In the genomic region with DNA sequence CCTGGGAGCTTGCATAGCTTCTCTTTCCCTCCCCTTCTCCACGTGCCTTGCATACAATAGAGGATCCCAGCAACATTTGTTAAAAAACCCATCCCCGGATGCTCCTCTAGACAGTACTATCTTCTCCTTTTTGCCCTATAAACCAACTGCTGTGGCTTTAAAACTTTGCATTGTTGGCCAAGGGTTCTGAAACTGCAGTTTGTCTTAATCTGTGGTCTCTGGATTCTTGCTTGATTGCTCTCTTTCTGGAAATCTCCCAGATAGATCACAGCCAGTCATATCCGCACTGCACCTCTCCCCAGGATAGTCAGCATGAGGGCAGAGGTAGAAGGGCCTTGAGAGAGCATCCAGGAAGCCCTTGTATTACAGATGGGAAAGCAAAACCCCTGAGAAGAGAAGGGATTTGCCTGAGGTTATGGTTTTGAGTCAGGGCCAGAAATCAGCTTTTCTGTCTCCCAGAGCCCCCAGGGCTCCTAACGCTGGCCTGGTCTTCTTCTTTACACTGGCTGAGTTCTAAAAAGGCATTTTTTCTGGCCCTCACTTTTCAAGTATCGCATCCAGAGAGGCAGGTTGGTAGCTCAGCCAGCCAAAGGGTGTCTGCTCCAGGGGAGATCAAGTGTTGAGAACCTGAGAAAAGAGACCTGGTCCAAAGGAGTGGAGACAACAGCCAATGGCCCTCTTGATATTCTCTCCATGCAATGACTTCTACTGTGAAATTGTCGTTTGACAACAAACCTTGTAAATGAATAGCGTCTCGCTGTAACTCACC, we compare ENCODE assay signal across 15 cellular contexts.
DNase-seq lines count a peak whose midpoint lies in the region; ATAC-seq, FAIRE-seq and TF ChIP-seq lines count a peak whose summit lies in the region.
"Had no signal": no experiment of that assay in that cellular context is flagged by ENCODE, and none has a peak within 500 bp of the region (broad histone marks: within the 10 kb centered on the region; RNA-seq: fewer than 3 reads in every experiment).

No MANE protein-coding gene starts in this region.

- H3K4ac ChIP-seq in H1 (replicated peaks; ENCODE audit: insufficient read length, low read depth, low read length) = no peak overlapping the region

- H3K4me1 Mint-ChIP-seq in naive thymus-derived CD4-positive, alpha-beta T cell = no peaks in the 10 kb centered on the region
- H3K4me1 Mint-ChIP-seq: endodermal cell; stimulated activated memory B cell treated with anti-CD40 and anti-IgM and Interleukin-4, amounts not matched to agents 10 μg/mL and 1 μg/mL and 100 μg/mL, for 72 hours had no signal

- DNase-seq in BJ (ENCODE audit: low read depth) (peak; percentile 94), NCI-H226 (peak; percentile 92), H1 (ENCODE audit: low read depth in 1 of 2, low spot score in 2 of 2) (peak in 1 of 2 experiments; percentile 22), psoas muscle (no peak)
- no peak for DNase-seq in naive thymus-derived CD4-positive, alpha-beta T cell
- DNase-seq: activated CD4-positive, CD25-positive, alpha-beta regulatory T cell treated with anti-CD3 and anti-CD28 coated beads, Interleukin-2, amount 50 U/mL, for 72 hours; activated T-cell treated with anti-CD3 and anti-CD28 coated beads, Interleukin-2, amount 50 U/mL, for 24 hours; endodermal cell; NCI-H2029 treated with DMSO at 0.1 percent for 48 hours had no signal

- TF ChIP-seq CTCF in BJ (IDR thresholded peaks at IDR 0.05; ENCODE audit: insufficient read depth, low read depth, low read length) = no peak
- no peak for TF ChIP-seq CTCF in H1 (IDR thresholded peaks at IDR 0.05; ENCODE audit: control extremely low read depth in 1 of 3, insufficient read depth in 1 of 3, low read depth in 1 of 3, low read length in 3 of 3)
- no peak for TF ChIP-seq CTCF in psoas muscle (IDR thresholded peaks at IDR 0.05)

- TF ChIP-seq EP300 in H1 (IDR thresholded peaks at IDR 0.05; ENCODE audit: borderline replicate concordance in 1 of 2, low read depth in 2 of 2, low read length in 2 of 2) = no peak

- H4K8ac ChIP-seq in H1 (ENCODE audit: extremely low read depth, insufficient read depth, low read length) = no peak overlapping the region

- H3K14ac ChIP-seq in H1 (ENCODE audit: insufficient read length) = no peak overlapping the region

- POLR2A ChIA-PET in BJ (lab: Charles Lee) = interaction anchor here (0.6 to 1.0 kb wide), 4 partner anchors 66 to 318 kb away, joined by 3 to 4 read pairs (median 3); a partner anchor contains a TSS
- POLR2A ChIA-PET in H1 (lab: Charles Lee; ENCODE audit: partially characterized antibody) = interaction anchor here (0.6 to 2.0 kb wide), 3 partner anchors 23 to 88 kb away, joined by 3 to 5 read pairs (median 4); no protein-coding TSS in a partner anchor
- POLR2A ChIA-PET in naive thymus-derived CD4-positive, alpha-beta T cell (lab: Charles Lee) = interaction anchor here (0.5 kb wide), 1 partner anchor 8 kb away, joined by 6 read pairs; no protein-coding TSS in a partner anchor

- no peaks in the 10 kb centered on the region for H3K36me3 Mint-ChIP-seq in naive thymus-derived CD4-positive, alpha-beta T cell
- H3K36me3 Mint-ChIP-seq: stimulated activated memory B cell treated with anti-CD40 and anti-IgM and Interleukin-4, amounts not matched to agents 10 μg/mL and 1 μg/mL and 100 μg/mL, for 72 hours had no signal

- H3K9me3 Mint-ChIP-seq in naive thymus-derived CD4-positive, alpha-beta T cell = no peaks in the 10 kb centered on the region
- H3K9me3 Mint-ChIP-seq: activated T-cell treated with anti-CD3 and anti-CD28 coated beads, Interleukin-2, amount 50 U/mL, for 24 hours; stimulated activated memory B cell treated with anti-CD40 and anti-IgM and Interleukin-4, amounts not matched to agents 10 μg/mL and 1 μg/mL and 100 μg/mL, for 72 hours had no signal

- no peaks in the 10 kb centered on the region for H3K79me1 ChIP-seq in H1 (ENCODE audit: low read depth, low read length)

- H3K56ac ChIP-seq in H1 (replicated peaks; ENCODE audit: insufficient read length, low read depth, low read length) = no peak overlapping the region

- no peak overlapping the region for H2BK5ac ChIP-seq in H1 (ENCODE audit: low read depth, low read length)

- no peaks in the 10 kb centered on the region for H3K23me2 ChIP-seq in H1 (ENCODE audit: low read depth, low read length)

- H4K20me1 ChIP-seq in H1 (replicated peaks in 1 of 2; ENCODE audit: control insufficient read depth in 1 of 2, insufficient read depth in 2 of 2, low read length in 2 of 2) = no peaks in the 10 kb centered on the region

- no peak overlapping the region for H3K9ac ChIP-seq in H1 (replicated peaks in 1 of 4; ENCODE audit: extremely low read depth in 1 of 4, low read depth in 3 of 4, low read length in 3 of 4)
- H3K9ac ChIP-seq: KMS-11 had no signal

- no peak overlapping the region for H3K4me3 ChIP-seq in BJ (ENCODE audit: low read depth, low read length)
- no peak overlapping the region for H3K4me3 ChIP-seq in H1 (ENCODE audit: extremely low read depth in 1 of 4, insufficient read depth in 2 of 4, low read depth in 3 of 4, low read length in 4 of 4)
- no peak overlapping the region for H3K4me3 ChIP-seq in psoas muscle
- H3K4me3 ChIP-seq in naive thymus-derived CD4-positive, alpha-beta T cell (ENCODE audit: low read length) = no peak overlapping the region

- no peak overlapping the region for H2BK20ac ChIP-seq in H1 (ENCODE audit: low read length)

- H3K9me3 ChIP-seq in H1 (ENCODE audit: insufficient read depth in 2 of 2, low read depth in 1 of 2, low read length in 1 of 2) (0 out of 4 replicates have a peak, but pooled peaks cover 0 to 2% of the 10 kb centered on the region in 2 experiments), psoas muscle (no peaks in the 10 kb centered on the region)
- H3K9me3 ChIP-seq in naive thymus-derived CD4-positive, alpha-beta T cell (ENCODE audit: control insufficient read depth in 2 of 3, low read length in 3 of 3) = no peaks in the 10 kb centered on the region

- H3K79me2 ChIP-seq in H1 (ENCODE audit: control insufficient read depth in 1 of 2, insufficient read depth in 2 of 2, low read length in 2 of 2) = no peaks in the 10 kb centered on the region

- no peak overlapping the region for H3K4me3 Mint-ChIP-seq in naive thymus-derived CD4-positive, alpha-beta T cell
- H3K4me3 Mint-ChIP-seq: activated T-cell treated with anti-CD3 and anti-CD28 coated beads, Interleukin-2, amount 50 U/mL, for 24 hours; endodermal cell; stimulated activated memory B cell treated with anti-CD40 and anti-IgM and Interleukin-4, amounts not matched to agents 10 μg/mL and 1 μg/mL and 100 μg/mL, for 72 hours had no signal

- H4K5ac ChIP-seq in H1 (ENCODE audit: insufficient read length, low read depth, low read length) = no peak overlapping the region

- peaks cover 3 to 17% (median 5%) of the 10 kb centered on the region in 5 donors for H3K27me3 Mint-ChIP-seq in naive thymus-derived CD4-positive, alpha-beta T cell

- no peak overlapping the region for H3K27ac Mint-ChIP-seq in naive thymus-derived CD4-positive, alpha-beta T cell
- H3K27ac Mint-ChIP-seq: activated T-cell treated with anti-CD3 and anti-CD28 coated beads, Interleukin-2, amount 50 U/mL, for 24 hours; endodermal cell; stimulated activated memory B cell treated with anti-CD40 and anti-IgM and Interleukin-4, amounts not matched to agents 10 μg/mL and 1 μg/mL and 100 μg/mL, for 72 hours had no signal

- H3K4me1 ChIP-seq in H1 (replicated peaks in 1 of 4; ENCODE audit: control insufficient read depth in 3 of 4, insufficient read depth in 4 of 4, low read length in 3 of 4) (no peaks in the 10 kb centered on the region), psoas muscle (peaks cover 45% of the 10 kb centered on the region)
- no peaks in the 10 kb centered on the region for H3K4me1 ChIP-seq in naive thymus-derived CD4-positive, alpha-beta T cell (ENCODE audit: control insufficient read depth in 2 of 2, insufficient read depth in 2 of 2, low read length in 2 of 2)

- no peak overlapping the region for H2BK15ac ChIP-seq in H1 (ENCODE audit: low read length)

- no peak overlapping the region for H2BK120ac ChIP-seq in H1 (replicated peaks; ENCODE audit: low read depth, low read length)

- H3K36me3 ChIP-seq in BJ (ENCODE audit: control insufficient read depth, insufficient read depth, low read length) (no peaks in the 10 kb centered on the region), H1 (ENCODE audit: control insufficient read depth in 2 of 4, insufficient read depth in 4 of 4, low read length in 3 of 4) (no peaks in the 10 kb centered on the region), psoas muscle (ENCODE audit: insufficient read depth in 1 of 2, low read depth in 1 of 2) (no peaks in the 10 kb centered on the region)
- H3K36me3 ChIP-seq in naive thymus-derived CD4-positive, alpha-beta T cell (ENCODE audit: control insufficient read depth in 2 of 3, insufficient read depth in 3 of 3, low read length in 3 of 3) = no peaks in the 10 kb centered on the region

- H2AFZ ChIP-seq in H1 (ENCODE audit: low read length) = 0 out of 2 replicates have a peak overlapping the region, but pooled peaks have one; percentile 0

- FAIRE-seq in H1 (lab: Jason Lieb, UNC) = no peak

- no peak overlapping the region for H3K23ac ChIP-seq in H1 (ENCODE audit: insufficient read length)

- peak in 1 of 4 donors; percentile 20 for ATAC-seq in psoas muscle
- no peak for ATAC-seq in HG03521 (IDR thresholded peaks at IDR 0.05; ENCODE audit: unreplicated experiment)
- ATAC-seq in naive thymus-derived CD4-positive, alpha-beta T cell = no peak
- ATAC-seq in GM18519 (IDR thresholded peaks at IDR 0.05; ENCODE audit: low FRiP score, unreplicated experiment) = no peak
- ATAC-seq in HG03139 (IDR thresholded peaks at IDR 0.05; ENCODE audit: unreplicated experiment) = no peak
- ATAC-seq: stimulated activated memory B cell treated with anti-CD40 and anti-IgM and Interleukin-4, amounts not matched to agents 10 μg/mL and 1 μg/mL and 100 μg/mL, for 72 hours had no signal

- H2BK12ac ChIP-seq in H1 (ENCODE audit: low read depth, low read length) = no peak overlapping the region

- CTCF ChIA-PET in BJ (lab: Yijun Ruan, JAX) = interaction anchor here (0.7 to 2.5 kb wide), 6 partner anchors 9 to 71 kb away, joined by 3 to 13 read pairs (median 4); a partner anchor contains a TSS
- CTCF ChIA-PET in H1 (lab: Charles Lee; ENCODE audit: partially characterized antibody) = interaction anchor here (1.0 to 1.1 kb wide), 2 partner anchors 9 to 31 kb away, joined by 4 to 5 read pairs; no protein-coding TSS in a partner anchor
- CTCF ChIA-PET in naive thymus-derived CD4-positive, alpha-beta T cell (lab: Charles Lee) = interaction anchor here (0.8 kb wide), 1 partner anchor 9 kb away, joined by 3 read pairs; no protein-coding TSS in a partner anchor

- no peak overlapping the region for H3K4me2 ChIP-seq in H1 (ENCODE audit: insufficient read depth in 1 of 2, low read depth in 2 of 2, low read length in 2 of 2)
- H3K4me2 ChIP-seq: KMS-11 had no signal

- H2AK5ac ChIP-seq in H1 (ENCODE audit: low read depth, low read length) = no peak overlapping the region

- H3K18ac ChIP-seq in H1 (ENCODE audit: extremely low read depth, low read length) = no peak overlapping the region

- no peak for TF ChIP-seq POLR2A in H1 (IDR thresholded peaks at IDR 0.05; ENCODE audit: control extremely low read depth in 1 of 2, low read depth in 2 of 2, low read length in 2 of 2)

- H3K27me3 ChIP-seq in BJ (ENCODE audit: control insufficient read depth, insufficient read depth, low read length) = no peaks in the 10 kb centered on the region
- no peaks in the 10 kb centered on the region for H3K27me3 ChIP-seq in H1 (replicated peaks in 1 of 4; ENCODE audit: control insufficient read depth in 3 of 4, extremely low read depth in 1 of 4, insufficient read depth in 3 of 4, low read length in 3 of 4)
- no peaks in the 10 kb centered on the region for H3K27me3 ChIP-seq in psoas muscle (ENCODE audit: insufficient read depth in 3 of 3, low read length in 2 of 3)
- no peaks in the 10 kb centered on the region for H3K27me3 ChIP-seq in naive thymus-derived CD4-positive, alpha-beta T cell (ENCODE audit: control insufficient read depth in 2 of 2, insufficient read depth in 2 of 2, low read length in 2 of 2)

- no peak overlapping the region for H4K91ac ChIP-seq in H1 (replicated peaks; ENCODE audit: insufficient read length, low read length)

- no peak for TF ChIP-seq RAD21 in H1 (IDR thresholded peaks at IDR 0.05 in 1 of 2, conservative IDR thresholded peaks at IDR 0.05 in 1 of 2; ENCODE audit: low read depth in 2 of 2, low read length in 2 of 2)

- H3K27ac ChIP-seq in H1 (ENCODE audit: low read depth, low read length) (no peak overlapping the region), psoas muscle (peak overlapping the region; percentile 48)
- H3K27ac ChIP-seq in naive thymus-derived CD4-positive, alpha-beta T cell (ENCODE audit: low read depth, low read length) = no peak overlapping the region
- H3K27ac ChIP-seq: C4-2B, KMS-11 had no signal

- 95% methylated on average over 8 of the region's 8 CpGs; no CpG with 5 or more reads in 1 of the 2 experiments for WGBS in H1 (ENCODE audit: extremely low coverage in 1 of 2, insufficient coverage in 1 of 2, insufficient read length in 1 of 2, insufficient replicate concordance in 2 of 2, low coverage in 1 of 2, low lambda C conversion rate in 2 of 2, missing lambda C conversion rate in 1 of 2), 2 experiments
- 36 to 59% (median 41%) methylated on average over 8 of the region's 8 CpGs for WGBS in psoas muscle, 3 donors

- intact Hi-C loops in psoas muscle (cut with DNase I) = no loop called here
- intact Hi-C loops in naive thymus-derived CD4-positive, alpha-beta T cell (cut with micrococcal nuclease) = no loop called here

Comparison
In these comparisons a context has a peak if more than half of its experiments do, and no peak if none do; other contexts are left out.
1. DNase-seq: peak in BJ (single experiment) and NCI-H226 (single experiment); none in psoas muscle (0 of 2) and naive thymus-derived CD4-positive, alpha-beta T cell (0 of 9).